ENCODE assay signal across 14 cellular contexts in the genomic region with DNA sequence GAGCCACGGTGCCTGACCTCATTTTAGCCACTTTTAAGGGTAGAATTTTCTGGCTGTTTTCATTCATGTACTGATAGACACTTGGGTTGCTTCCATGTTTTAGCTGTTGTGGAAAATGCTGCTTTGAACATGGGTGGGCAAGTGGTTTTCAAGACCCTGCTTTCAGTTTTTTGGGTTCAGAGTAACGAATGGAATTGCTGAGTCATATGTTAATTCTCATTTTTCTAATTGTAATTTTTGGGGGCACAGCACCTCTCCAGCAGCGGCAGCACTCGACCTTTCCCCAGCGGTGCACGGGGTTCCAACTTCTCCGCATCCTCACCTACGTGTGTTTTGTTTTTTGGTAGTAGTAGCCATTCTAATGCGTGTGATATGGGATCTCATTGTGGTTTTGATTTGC. TPM values are rescaled to one million over a fixed set of nuclear protein-coding genes. Genes with fewer than 3 reads are reported as not detected.
DNase-seq lines count a peak whose midpoint lies in the region; ATAC-seq and TF ChIP-seq lines count a peak whose summit lies in the region.
"Had no signal": no experiment of that assay in that cellular context is flagged by ENCODE, and none has a peak within 500 bp of the region (broad histone marks: within the 10 kb centered on the region; RNA-seq: fewer than 3 reads in every experiment).

No MANE protein-coding gene starts in this region.

- H3K27me3 ChIP-seq in H9 (ENCODE audit: insufficient read depth, low read length) (no peaks in the 10 kb centered on the region), neutrophil (no peaks in the 10 kb centered on the region), suprapubic skin (no peaks in the 10 kb centered on the region)

- H3K27ac ChIP-seq in H9 (ENCODE audit: insufficient read length, low read depth, low read length) = no peak overlapping the region
- H3K27ac ChIP-seq in neutrophil = peak overlapping the region; percentile 61
- H3K27ac ChIP-seq in suprapubic skin = no peak overlapping the region
- H3K27ac ChIP-seq: KMS-11 had no signal

- no peak overlapping the region for H3K23ac ChIP-seq in H9 (ENCODE audit: insufficient read length, low read depth, low read length)

- no peak for TF ChIP-seq EP300 in suprapubic skin (IDR thresholded peaks at IDR 0.05)

- peak overlapping the region in 2 of 3 experiments; percentile 7 to 71; a peak in 2 of 7 replicates for H3K27ac Mint-ChIP-seq in H9
- peak overlapping the region; percentile 55; the same call in 1 of the 2 replicates for H3K27ac Mint-ChIP-seq in WTC11
- H3K27ac Mint-ChIP-seq: CD8-positive, alpha-beta T cell; IgD-negative memory B cell had no signal

- no peak overlapping the region for H2BK20ac ChIP-seq in H9 (ENCODE audit: low read depth, low read length, poor library complexity, severe bottlenecking)

- no peak overlapping the region for H3K18ac ChIP-seq in H9 (ENCODE audit: insufficient read length, low read depth, low read length)

- H3K27me3 Mint-ChIP-seq in H9 (ENCODE audit: low read depth) (no peaks in the 10 kb centered on the region; the same call in 1 of the 2 replicates), WTC11 (ENCODE audit: low read depth) (no peaks in the 10 kb centered on the region)
- H3K27me3 Mint-ChIP-seq: IgD-negative memory B cell had no signal

- TF ChIP-seq POLR2A in suprapubic skin (IDR thresholded peaks at IDR 0.05) = no peak

- H3K4me3 Mint-ChIP-seq in H9 = no peak overlapping the region
- H3K4me3 Mint-ChIP-seq in WTC11 = no peak overlapping the region
- H3K4me3 Mint-ChIP-seq: CD14-positive monocyte; CD8-positive, alpha-beta T cell; IgD-negative memory B cell had no signal

- H2AK5ac ChIP-seq in H9 (ENCODE audit: insufficient read length, low read length) = no peak overlapping the region

- H3K36me3 ChIP-seq in neutrophil = peaks cover 75% of the 10 kb centered on the region
- H3K36me3 ChIP-seq in suprapubic skin = peaks cover 51% of the 10 kb centered on the region

- H3K4me1 ChIP-seq in H9 (ENCODE audit: insufficient read depth, low read length) (peaks cover 2% of the 10 kb centered on the region; the same call in 1 of the 2 replicates), neutrophil (ENCODE audit: control insufficient read depth in 1 of 2, insufficient read depth in 1 of 2, low read depth in 1 of 2, low read length in 1 of 2) (peaks cover 49 to 58% of the 10 kb centered on the region in 2 experiments), suprapubic skin (peaks cover 26% of the 10 kb centered on the region)

- H3K14ac ChIP-seq in H9 (ENCODE audit: insufficient read depth, low read length) = no peak overlapping the region

- H3K9me3 ChIP-seq in H9 (ENCODE audit: control insufficient read depth, low read depth, low read length) (peaks cover 4% of the 10 kb centered on the region), neutrophil (no peaks in the 10 kb centered on the region), suprapubic skin (no peaks in the 10 kb centered on the region)
- H3K9me3 ChIP-seq: Caco-2 had no signal

- H3K4me1 Mint-ChIP-seq in H9 (peaks cover 55 to 65% of the 10 kb centered on the region in 2 experiments), WTC11 (peaks cover 72% of the 10 kb centered on the region)

- H3K36me3 Mint-ChIP-seq in H9 (ENCODE audit: insufficient read depth in 1 of 3, low read depth in 3 of 3) (peaks cover 56 to 66% (median 65%) of the 10 kb centered on the region in 3 experiments), WTC11 (peaks cover 65% of the 10 kb centered on the region)

- H2BK5ac ChIP-seq in H9 (ENCODE audit: insufficient read length, low read length) = no peak overlapping the region

- no peak overlapping the region for H4K5ac ChIP-seq in H9 (ENCODE audit: insufficient read length, low read depth, low read length)

- peaks cover 2% of the 10 kb centered on the region for H3K23me2 ChIP-seq in H9 (ENCODE audit: insufficient read length, low read depth, low read length, poor library complexity, severe bottlenecking)

- CTCF ChIA-PET in WTC11 (lab: Charles Lee) = interaction anchor here (0.6 to 1.4 kb wide), 2 partner anchors 18 to 283 kb away, joined by 3 read pairs; no protein-coding TSS in a partner anchor
- CTCF ChIA-PET in GM10248 (lab: Yijun Ruan, JAX) = no interaction called here

- TF ChIP-seq CTCF in H9 (conservative IDR thresholded peaks at IDR 0.05) (no peak), WTC11 (IDR thresholded peaks at IDR 0.05) (no peak), neutrophil (IDR thresholded peaks at IDR 0.05) (no peak), suprapubic skin (IDR thresholded peaks at IDR 0.05) (no peak), GM10248 (IDR thresholded peaks at IDR 0.05; ENCODE audit: control extremely low read depth, extremely low read depth, low read depth, missing control alignments) (no peak)

- no peak overlapping the region for H2BK15ac ChIP-seq in H9 (ENCODE audit: low read depth, low read length)

- H4K20me1 ChIP-seq in H9 (ENCODE audit: control insufficient read depth, insufficient read depth, insufficient read length) = no peaks in the 10 kb centered on the region

- no peak overlapping the region for H2BK12ac ChIP-seq in H9 (ENCODE audit: insufficient read length, low read depth, low read length)

- WGBS in H9 (ENCODE audit: extremely low coverage, insufficient read length, low lambda C conversion rate) = no CpG with 5 or more reads among the region's 9 CpGs
- WGBS in suprapubic skin = 94% methylated on average over 9 of the region's 9 CpGs

- no peak overlapping the region for H4K91ac ChIP-seq in H9 (ENCODE audit: insufficient read length, low read depth, low read length)

- no peak overlapping the region for H2AFZ ChIP-seq in H9 (ENCODE audit: low read length)

- H3K9ac ChIP-seq in H9 (ENCODE audit: extremely low read depth, insufficient read length, low read length) = no peak overlapping the region
- H3K9ac ChIP-seq: KMS-11 had no signal

- peaks cover 1% of the 10 kb centered on the region; the same call in 1 of the 2 replicates for H3K79me2 ChIP-seq in H9 (ENCODE audit: insufficient read depth, low read length)

- ATAC-seq in WTC11 (no peak), GM19397 (IDR thresholded peaks at IDR 0.05; ENCODE audit: unreplicated experiment) (no peak), HG02938 (IDR thresholded peaks at IDR 0.05; ENCODE audit: unreplicated experiment) (no peak)
- ATAC-seq: CD8-positive, alpha-beta T cell; HCT116 had no signal

- no peak overlapping the region for H2BK120ac ChIP-seq in H9 (ENCODE audit: low read depth, low read length, poor library complexity, severe bottlenecking)

- H3K79me1 ChIP-seq in H9 (ENCODE audit: insufficient read depth, low read depth, low read length, poor library complexity, severe bottlenecking) = peaks cover 5% of the 10 kb centered on the region

- H4K8ac ChIP-seq in H9 (replicated peaks; ENCODE audit: insufficient read length, low read depth, low read length) = no peak overlapping the region

- H3K4me3 ChIP-seq in neutrophil (ENCODE audit: low read depth in 1 of 2, low read length in 1 of 2) = no peak overlapping the region
- no peak overlapping the region for H3K4me3 ChIP-seq in suprapubic skin

- no peak overlapping the region for H3K56ac ChIP-seq in H9 (ENCODE audit: insufficient read length, low read depth, low read length)

- H3K4me2 ChIP-seq in H9 (ENCODE audit: insufficient read depth, insufficient read length, low read length) = no peak overlapping the region
- H3K4me2 ChIP-seq: KMS-11 had no signal

- H3K9me3 Mint-ChIP-seq in H9 = peaks cover 6 to 8% of the 10 kb centered on the region in 2 experiments
- peaks cover 14% of the 10 kb centered on the region for H3K9me3 Mint-ChIP-seq in WTC11

- no peak overlapping the region for H3K4ac ChIP-seq in H9 (ENCODE audit: low read depth, low read length)

- POLR2A ChIA-PET in WTC11 (lab: Charles Lee) (no interaction called here), GM10248 (lab: Yijun Ruan, JAX) (no interaction called here)

- DNase-seq in H9 (no peak), WTC11 (ENCODE audit: low spot score) (no peak), suprapubic skin (ENCODE audit: low spot score in 2 of 2) (peak; percentile 12 to 17), GM10248 (ENCODE audit: extremely low spot score) (no peak)
- DNase-seq: Caco-2; CD8-positive, alpha-beta T cell; GF-D8 had no signal

- H3T11ph ChIP-seq in H9 (ENCODE audit: low read length) = no peak overlapping the region

TF ChIP-seq in WTC11, 78 proteins besides CTCF, POLR2A, EP300 and RAD21:
- no peak for TF ChIP-seq NFE2L1 (CRISPR knock-in tag; IDR thresholded peaks at IDR 0.05)
- TF ChIP-seq NFATC4 (CRISPR knock-in tag; IDR thresholded peaks at IDR 0.05) = no peak
- no peak for TF ChIP-seq JUN (CRISPR knock-in tag; IDR thresholded peaks at IDR 0.05)
- TF ChIP-seq RORB (CRISPR knock-in tag; IDR thresholded peaks at IDR 0.05) = no peak
- TF ChIP-seq MXD4 (CRISPR knock-in tag; IDR thresholded peaks at IDR 0.05; ENCODE audit: borderline replicate concordance) = no peak
- TF ChIP-seq GTF2I (CRISPR knock-in tag; conservative IDR thresholded peaks at IDR 0.05) = no peak
- TF ChIP-seq, protein P1, sequence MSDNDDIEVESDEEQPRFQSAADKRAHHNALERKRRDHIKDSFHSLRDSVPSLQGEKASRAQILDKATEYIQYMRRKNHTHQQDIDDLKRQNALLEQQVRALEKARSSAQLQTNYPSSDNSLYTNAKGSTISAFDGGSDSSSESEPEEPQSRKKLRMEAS (CRISPR knock-in tag; IDR thresholded peaks at IDR 0.05) = no peak
- TF ChIP-seq, protein P2, sequence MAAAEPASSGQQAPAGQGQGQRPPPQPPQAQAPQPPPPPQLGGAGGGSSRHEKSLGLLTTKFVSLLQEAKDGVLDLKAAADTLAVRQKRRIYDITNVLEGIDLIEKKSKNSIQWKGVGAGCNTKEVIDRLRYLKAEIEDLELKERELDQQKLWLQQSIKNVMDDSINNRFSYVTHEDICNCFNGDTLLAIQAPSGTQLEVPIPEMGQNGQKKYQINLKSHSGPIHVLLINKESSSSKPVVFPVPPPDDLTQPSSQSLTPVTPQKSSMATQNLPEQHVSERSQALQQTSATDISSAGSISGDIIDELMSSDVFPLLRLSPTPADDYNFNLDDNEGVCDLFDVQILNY (CRISPR knock-in tag; IDR thresholded peaks at IDR 0.05) = no peak
- no peak for TF ChIP-seq NFYB (CRISPR knock-in tag; conservative IDR thresholded peaks at IDR 0.05; ENCODE audit: low read depth)

RNA-seq across cellular contexts. Expression of a gene that starts 5.4 kb away (rescaled TPM):
- total RNA-seq in H9 (2021) (105 and 106 TPM in 2 replicates), WTC11 (2021) (119 to 152 TPM (median 150 TPM) in 3 replicates), suprapubic skin (10 to 100 TPM; 22.8 to 40.4 (median 38.3) TPM)

RNA-seq across cellular contexts. Expression of a gene that starts 33.7 kb away (rescaled TPM):
- 39.0 and 40.6 TPM in 2 replicates for total RNA-seq in H9 (2021)
- 28.0 to 33.7 TPM (median 32.9 TPM) in 3 replicates for total RNA-seq in WTC11 (2021)
- total RNA-seq in suprapubic skin = 10 to 100 TPM; 26.8 to 53.4 (median 36.8) TPM

Comparison
In these comparisons a context has a peak if more than half of its experiments do, and no peak if none do; other contexts are left out.
1. DNase-seq: peak in suprapubic skin (2 of 2); none in H9 (single experiment), WTC11 (single experiment) and GM10248 (single experiment).